20 cellular contexts compared by ENCODE assay signal in the genomic region with DNA sequence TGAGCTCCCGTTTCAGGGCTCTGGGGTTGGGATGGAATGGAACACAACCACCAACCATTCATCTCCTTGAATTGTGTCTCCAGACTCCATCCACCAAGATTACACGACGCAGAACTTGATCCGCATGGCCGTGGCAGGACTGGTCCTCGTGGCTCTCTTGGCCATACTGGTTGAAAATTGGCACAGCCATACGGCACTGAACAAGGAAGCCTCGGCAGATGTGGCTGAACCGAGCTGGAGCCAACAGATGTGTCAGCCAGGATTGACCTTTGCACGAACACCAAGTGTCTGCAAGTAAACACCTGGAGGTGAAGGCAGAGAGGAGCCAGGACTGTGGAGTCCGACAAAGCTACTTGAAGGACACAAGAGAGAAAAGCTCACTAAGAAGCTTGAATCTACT. TPM values are rescaled to one million over a fixed set of nuclear protein-coding genes. Genes with fewer than 3 reads are reported as not detected.
DNase-seq lines count a peak whose midpoint lies in the region; ATAC-seq and TF ChIP-seq lines count a peak whose summit lies in the region.
"Had no signal": no experiment of that assay in that cellular context is flagged by ENCODE, and none has a peak within 500 bp of the region (broad histone marks: within the 10 kb centered on the region; RNA-seq: fewer than 3 reads in every experiment).

No MANE protein-coding gene starts in this region.

- H3K4me2 ChIP-seq in trophoblast cell (ENCODE audit: low read length) = no peak overlapping the region

- peaks cover 4% of the 10 kb centered on the region for H3K79me1 ChIP-seq in trophoblast cell (ENCODE audit: low read length)

- H3K9me3 ChIP-seq in naive thymus-derived CD4-positive, alpha-beta T cell (ENCODE audit: control insufficient read depth in 2 of 3, low read length in 3 of 3) = no peaks in the 10 kb centered on the region
- H3K9me3 ChIP-seq in spleen = no peaks in the 10 kb centered on the region
- no peaks in the 10 kb centered on the region for H3K9me3 ChIP-seq in trophoblast cell (ENCODE audit: insufficient read depth, low read depth, low read length)

- no peaks in the 10 kb centered on the region for H3K4me1 Mint-ChIP-seq in naive thymus-derived CD4-positive, alpha-beta T cell
- H3K4me1 Mint-ChIP-seq: CD4-positive, alpha-beta memory T cell had no signal

- CTCF ChIA-PET in naive thymus-derived CD4-positive, alpha-beta T cell (lab: Charles Lee) = no interaction called here

- no peak overlapping the region for H3K4me3 ChIP-seq in naive thymus-derived CD4-positive, alpha-beta T cell (ENCODE audit: low read length)
- H3K4me3 ChIP-seq in spleen (no peak overlapping the region), trophoblast cell (ENCODE audit: low read depth, low read length) (no peak overlapping the region)
- H3K4me3 ChIP-seq: GM23248 had no signal

- no peaks in the 10 kb centered on the region for H3K79me2 ChIP-seq in trophoblast cell (ENCODE audit: control insufficient read depth, insufficient read depth, low read length, poor library complexity)

- TF ChIP-seq POLR2A in spleen (IDR thresholded peaks at IDR 0.05) = no peak

- no peak overlapping the region for H2BK5ac ChIP-seq in trophoblast cell (ENCODE audit: low read depth, low read length, poor library complexity)

- WGBS in spleen, 5 donors = 88 to 90% (median 89%) methylated on average over 11 of the region's 11 CpGs
- WGBS in trophoblast cell (ENCODE audit: extremely low coverage, insufficient coverage, insufficient read length) = no CpG with 5 or more reads among the region's 11 CpGs

- no peak overlapping the region for H3K14ac ChIP-seq in trophoblast cell (ENCODE audit: low read length)

- H3K27ac Mint-ChIP-seq in naive thymus-derived CD4-positive, alpha-beta T cell = no peak overlapping the region
- H3K27ac Mint-ChIP-seq: CD4-positive, alpha-beta memory T cell; HFFc6 had no signal

- peaks cover 0 to 3% (median 0%) of the 10 kb centered on the region in 11 donors for H3K9me3 Mint-ChIP-seq in naive thymus-derived CD4-positive, alpha-beta T cell

- no peak overlapping the region for H3K4me3 Mint-ChIP-seq in naive thymus-derived CD4-positive, alpha-beta T cell
- H3K4me3 Mint-ChIP-seq: HFFc6 had no signal

- H2BK12ac ChIP-seq in trophoblast cell (ENCODE audit: low read length) = no peak overlapping the region

- no peak overlapping the region for H3K23ac ChIP-seq in trophoblast cell (ENCODE audit: low read length)

- H3K36me3 Mint-ChIP-seq in naive thymus-derived CD4-positive, alpha-beta T cell = no peaks in the 10 kb centered on the region
- H3K36me3 Mint-ChIP-seq: CD4-positive, alpha-beta memory T cell had no signal

- H2AK5ac ChIP-seq in trophoblast cell (ENCODE audit: low read length) = no peak overlapping the region

- H3K4ac ChIP-seq in trophoblast cell (ENCODE audit: low read depth, low read length) = no peak overlapping the region

- H3K4me1 ChIP-seq in naive thymus-derived CD4-positive, alpha-beta T cell (ENCODE audit: control insufficient read depth in 2 of 2, insufficient read depth in 2 of 2, low read length in 2 of 2) = no peaks in the 10 kb centered on the region
- H3K4me1 ChIP-seq in spleen = no peaks in the 10 kb centered on the region
- H3K4me1 ChIP-seq in trophoblast cell (ENCODE audit: control insufficient read depth in 1 of 2, insufficient read depth in 2 of 2, low read length in 2 of 2) = peaks cover 0 to 6% of the 10 kb centered on the region in 2 experiments

- DNase-seq in RPMI8226 (peak; percentile 47), spleen (peak; percentile 41), trophoblast cell (no peak), NCI-H1417 (lab: John Stamatoyannopoulos, UW) (no peak), left cardiac atrium (no peak), mucosa of gallbladder (ENCODE audit: low spot score) (no peak)
- DNase-seq in naive thymus-derived CD4-positive, alpha-beta T cell = no peak
- DNase-seq: AML-193; CD4-positive, alpha-beta memory T cell; DMS153; DMS79; GDM1; GM23248; HFFc6 had no signal

- ATAC-seq in naive thymus-derived CD4-positive, alpha-beta T cell = peak; percentile 7
- ATAC-seq in left cardiac atrium = no peak
- ATAC-seq: HCT116 had no signal

- no peak overlapping the region for H3K18ac ChIP-seq in trophoblast cell (ENCODE audit: low read length)

- H3K27ac ChIP-seq in naive thymus-derived CD4-positive, alpha-beta T cell (ENCODE audit: low read depth, low read length) = no peak overlapping the region
- no peak overlapping the region for H3K27ac ChIP-seq in spleen
- H3K27ac ChIP-seq in trophoblast cell (ENCODE audit: low read depth, low read length) = no peak overlapping the region
- H3K27ac ChIP-seq: C4-2B, GM23248, HL-60 had no signal

- peaks cover 0 to 12% (median 9%) of the 10 kb centered on the region in 5 donors for H3K27me3 Mint-ChIP-seq in naive thymus-derived CD4-positive, alpha-beta T cell

- no peak overlapping the region for H4K12ac ChIP-seq in trophoblast cell (ENCODE audit: low read depth, low read length)

- no peak overlapping the region for H3K9ac ChIP-seq in trophoblast cell (ENCODE audit: low read length)
- H3K9ac ChIP-seq: GM23248 had no signal

- no peak overlapping the region for H2AFZ ChIP-seq in trophoblast cell (ENCODE audit: insufficient read depth, low read length, poor library complexity)
- H2AFZ ChIP-seq: GM23248 had no signal

- no peaks in the 10 kb centered on the region for H3K27me3 ChIP-seq in naive thymus-derived CD4-positive, alpha-beta T cell (ENCODE audit: control insufficient read depth in 2 of 2, insufficient read depth in 2 of 2, low read length in 2 of 2)
- H3K27me3 ChIP-seq in spleen (replicated peaks in 1 of 7) (peaks cover 0 to 12% (median 0%) of the 10 kb centered on the region in 7 donors), trophoblast cell (ENCODE audit: insufficient read depth, low read length) (no peaks in the 10 kb centered on the region)

- no peak overlapping the region for H4K91ac ChIP-seq in trophoblast cell (ENCODE audit: low read depth, low read length)

- H4K8ac ChIP-seq in trophoblast cell (ENCODE audit: low read depth, low read length) = no peak overlapping the region

- intact Hi-C loops in naive thymus-derived CD4-positive, alpha-beta T cell (cut with micrococcal nuclease) = loop anchor here in 1 of 2 donors (10.0 kb wide), 1 partner anchor 525 kb away; no protein-coding TSS in a partner anchor
- intact Hi-C loops in spleen (cut with DNase I; ENCODE audit: low total_unique reads) (no loop called here), left cardiac atrium (cut with DNase I) (no loop called here)

- no peak for TF ChIP-seq CTCF in spleen (IDR thresholded peaks at IDR 0.05 in 8 of 11, conservative IDR thresholded peaks at IDR 0.05 in 3 of 11)

- H3K36me3 ChIP-seq in naive thymus-derived CD4-positive, alpha-beta T cell (ENCODE audit: control insufficient read depth in 2 of 3, insufficient read depth in 3 of 3, low read length in 3 of 3) = no peaks in the 10 kb centered on the region
- H3K36me3 ChIP-seq in spleen (peaks cover 0 to 78% (median 0%) of the 10 kb centered on the region in 6 donors), trophoblast cell (ENCODE audit: control insufficient read depth in 1 of 2, insufficient read depth in 2 of 2, low read length in 2 of 2) (no peaks in the 10 kb centered on the region)

- no peak overlapping the region for H2BK120ac ChIP-seq in trophoblast cell (ENCODE audit: insufficient read depth, low read length, poor library complexity)

- POLR2A ChIA-PET in naive thymus-derived CD4-positive, alpha-beta T cell (lab: Charles Lee) = no interaction called here

RNA-seq across cellular contexts. Expression of gene FCAR, which starts 15.5 kb away (rescaled TPM):
- 100 to 1,000 TPM in 1 of 5 experiments, 1 to 10 TPM in 1, not detected in 3; 8.5 to 110 TPM for total RNA-seq in naive thymus-derived CD4-positive, alpha-beta T cell
- polyA plus RNA-seq in naive thymus-derived CD4-positive, alpha-beta T cell = not detected
- total RNA-seq in spleen (10 to 100 TPM; 17.4 to 86.3 (median 32.8) TPM), left cardiac atrium (under 1 TPM; 0.65 to 0.77 TPM), mucosa of gallbladder (not detected)
- polyA plus RNA-seq in spleen = 1 to 10 TPM in 2 of 3 donors, under 1 TPM in 1; 0.59 to 3.7 (median 1.1) TPM
- not detected in 2 replicates for polyA plus RNA-seq in trophoblast cell (2013)
- total RNA-seq: Daoy, GM23248, HFFc6, HT1080 had no signal
- polyA plus RNA-seq: BJ; CD4-positive, alpha-beta memory T cell; GM23248 had no signal

RNA-seq across cellular contexts. Expression of gene NCR1, which starts 16.4 kb away (rescaled TPM):
- 10 to 100 TPM in 1 of 5 experiments, 1 to 10 TPM in 1, under 1 TPM in 2, not detected in 1; 0.65 to 22.1 (median 1.6) TPM for total RNA-seq in naive thymus-derived CD4-positive, alpha-beta T cell
- polyA plus RNA-seq in naive thymus-derived CD4-positive, alpha-beta T cell = not detected
- total RNA-seq in spleen = 10 to 100 TPM in 5 of 7 donors, 1 to 10 TPM in 2; 8.2 to 16.7 (median 11.8) TPM
- 1 to 10 TPM in 1 of 3 donors, under 1 TPM in 2; 0.33 to 1.3 (median 0.50) TPM for polyA plus RNA-seq in spleen
- 0.64 and 0.69 TPM in 2 replicates for polyA plus RNA-seq in trophoblast cell (2013)
- not detected for total RNA-seq in left cardiac atrium
- total RNA-seq in mucosa of gallbladder = 0.32 TPM
- total RNA-seq: CD4-positive, alpha-beta memory T cell; GM23248; HFFc6 had no signal
- polyA plus RNA-seq: BJ; CD4-positive, alpha-beta memory T cell; GM23248 had no signal

RNA-seq across cellular contexts. Expression of gene KIR3DL2, which starts 39.3 kb away (rescaled TPM):
- total RNA-seq in naive thymus-derived CD4-positive, alpha-beta T cell = 1 to 10 TPM in 2 of 5 experiments, under 1 TPM in 1, not detected in 2; 0.94 to 6.1 (median 1.3) TPM
- 1 to 10 TPM in 1 of 2 donors, under 1 TPM in 1; 0.40 to 1.5 TPM for polyA plus RNA-seq in naive thymus-derived CD4-positive, alpha-beta T cell
- total RNA-seq in spleen (1 to 10 TPM in 5 of 7 donors, under 1 TPM in 2; 0.39 to 2.7 (median 1.0) TPM), left cardiac atrium (not detected), mucosa of gallbladder (not detected)
- polyA plus RNA-seq in spleen = under 1 TPM; 0.13 to 0.59 (median 0.19) TPM
- polyA plus RNA-seq in trophoblast cell (2013) = not detected in 2 replicates
- total RNA-seq: Daoy, GM23248, HFFc6, HT1080 had no signal
- polyA plus RNA-seq: BJ, GM23248 had no signal

RNA-seq across cellular contexts. Expression of gene KIR2DS4, which starts 57.1 kb away (rescaled TPM):
- 1 to 10 TPM in 2 of 5 experiments, not detected in 3; 1.3 to 3.5 TPM for total RNA-seq in naive thymus-derived CD4-positive, alpha-beta T cell
- under 1 TPM in 1 of 2 donors, not detected in 1; 0.24 TPM for polyA plus RNA-seq in naive thymus-derived CD4-positive, alpha-beta T cell
- 1 to 10 TPM in 5 of 7 donors, under 1 TPM in 2; 0.66 to 2.2 (median 1.0) TPM for total RNA-seq in spleen
- polyA plus RNA-seq in spleen = under 1 TPM in 2 of 3 donors, not detected in 1; 0.39 to 0.48 TPM
- polyA plus RNA-seq in trophoblast cell (2013) = not detected in 2 replicates
- not detected for total RNA-seq in left cardiac atrium
- total RNA-seq in mucosa of gallbladder = not detected
- total RNA-seq: CD4-positive, alpha-beta memory T cell; Daoy; GM23248; HFFc6; HT1080 had no signal
- polyA plus RNA-seq: BJ, GM23248 had no signal

RNA-seq across cellular contexts. Expression of gene NLRP7, which starts 57.8 kb away (rescaled TPM):
- not detected for total RNA-seq in naive thymus-derived CD4-positive, alpha-beta T cell
- not detected for polyA plus RNA-seq in naive thymus-derived CD4-positive, alpha-beta T cell
- total RNA-seq in spleen (1 to 10 TPM in 1 of 7 donors, under 1 TPM in 6; 0.09 to 1.3 (median 0.36) TPM), left cardiac atrium (not detected), mucosa of gallbladder (not detected)
- under 1 TPM; 0.09 to 0.11 (median 0.10) TPM for polyA plus RNA-seq in spleen
- polyA plus RNA-seq in trophoblast cell (2013) = 29.3 and 33.1 TPM in 2 replicates
- total RNA-seq: CD4-positive, alpha-beta memory T cell; Daoy; GM23248; HFFc6; HT1080 had no signal
- polyA plus RNA-seq: BJ; CD4-positive, alpha-beta memory T cell; GM23248 had no signal

Comparison
In these comparisons a context has a peak if more than half of its experiments do, and no peak if none do; other contexts are left out.
1. DNase-seq: peak in RPMI8226 (single experiment) and spleen (single experiment); none in naive thymus-derived CD4-positive, alpha-beta T cell (0 of 9), trophoblast cell (0 of 2), NCI-H1417 (0 of 3), left cardiac atrium (single experiment) and mucosa of gallbladder (single experiment).